11 cellular contexts compared by ENCODE assay signal in the genomic region with DNA sequence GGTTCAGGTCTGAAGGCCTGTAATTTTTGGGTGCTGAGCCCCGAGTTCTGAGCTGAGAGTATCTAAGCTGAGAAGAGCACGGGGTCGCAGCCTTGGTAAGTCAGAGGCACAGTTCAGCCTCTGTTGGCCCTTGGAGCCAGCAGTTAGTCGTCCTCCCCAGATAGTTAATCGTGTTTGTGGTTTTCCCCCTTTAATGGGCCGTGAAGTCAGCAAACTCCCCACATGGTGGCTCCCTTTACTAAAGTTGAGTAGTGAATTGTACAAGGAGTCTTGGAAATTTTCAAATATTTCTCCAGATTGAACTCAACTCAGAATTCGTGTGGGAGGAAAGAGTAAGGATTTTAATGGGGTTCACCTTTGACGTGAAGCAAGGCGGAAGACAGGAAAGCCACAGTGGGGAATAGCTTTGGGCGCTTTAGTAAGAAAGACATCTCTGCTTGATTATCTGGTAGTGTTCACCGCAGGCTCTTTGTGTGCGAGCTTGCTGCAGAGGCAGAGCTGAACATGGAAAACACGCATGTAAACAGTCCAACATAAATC. TPM values are rescaled to one million over a fixed set of nuclear protein-coding genes. Genes with fewer than 3 reads are reported as not detected.
DNase-seq lines count a peak whose midpoint lies in the region; ATAC-seq, FAIRE-seq and TF ChIP-seq lines count a peak whose summit lies in the region.
"Had no signal": no experiment of that assay in that cellular context is flagged by ENCODE, and none has a peak within 500 bp of the region (broad histone marks: within the 10 kb centered on the region; RNA-seq: fewer than 3 reads in every experiment).

No MANE protein-coding gene starts in this region.

- TF ChIP-seq CTCF in keratinocyte (optimal IDR thresholded peaks at IDR 0.05 in 1 of 3, IDR thresholded peaks at IDR 0.05 in 1 of 3, conservative IDR thresholded peaks at IDR 0.05 in 1 of 3; ENCODE audit: extremely low read depth in 1 of 3, insufficient read depth in 2 of 3, low read length in 3 of 3) = peak in 2 of 3 experiments; percentile 6 to 12

- H3K27ac ChIP-seq in keratinocyte (ENCODE audit: control insufficient read depth, insufficient read depth, low read length) = no peak overlapping the region
- H3K27ac ChIP-seq: upper lobe of right lung had no signal

- H3K79me2 ChIP-seq in keratinocyte (ENCODE audit: control insufficient read depth, insufficient read depth, low read length) = no peaks in the 10 kb centered on the region

- H3K4me1 ChIP-seq in keratinocyte (ENCODE audit: control insufficient read depth, extremely low read depth, insufficient read depth, low read length) = no peaks in the 10 kb centered on the region

- TF ChIP-seq EP300 in Ishikawa (IDR thresholded peaks at IDR 0.05; ENCODE audit: borderline replicate concordance) = no peak

- peaks cover 46% of the 10 kb centered on the region for H3K27me3 ChIP-seq in keratinocyte (ENCODE audit: control insufficient read depth, extremely low read depth, insufficient read depth, low read length)

- H2AFZ ChIP-seq in keratinocyte (ENCODE audit: control insufficient read depth, low read length) = no peak overlapping the region

- H3K9me3 ChIP-seq in keratinocyte (ENCODE audit: control insufficient read depth, low read depth, low read length) = no peaks in the 10 kb centered on the region
- H3K9me3 ChIP-seq: upper lobe of right lung had no signal

- dilution Hi-C loops in keratinocyte (cut with MboI; ENCODE audit: extremely low pct_ligation_motif_present, low sequenced_read_pairs) = no loop called here

- H3K36me3 ChIP-seq in keratinocyte (ENCODE audit: control insufficient read depth in 2 of 2, extremely low read depth in 1 of 2, insufficient read depth in 2 of 2, low read length in 2 of 2) = no peaks in the 10 kb centered on the region
- H3K36me3 ChIP-seq: upper lobe of right lung had no signal

- ATAC-seq in GM18519 (IDR thresholded peaks at IDR 0.05; ENCODE audit: low FRiP score, unreplicated experiment) (no peak), GM21825 (IDR thresholded peaks at IDR 0.05; ENCODE audit: unreplicated experiment) (no peak)
- ATAC-seq: upper lobe of right lung had no signal

- in situ Hi-C loops in Caki2 (cut with HindIII; ENCODE audit: low pct_unique_long_range_greater_than_20kb, low sequenced_read_pairs) = no loop called here

- no peak overlapping the region for H3K4me3 ChIP-seq in keratinocyte (ENCODE audit: control insufficient read depth in 2 of 3, extremely low read depth in 1 of 3, insufficient read depth in 2 of 3, low read depth in 1 of 3, low read length in 3 of 3)
- H3K4me3 ChIP-seq: upper lobe of right lung had no signal

- H3K4me2 ChIP-seq in keratinocyte (ENCODE audit: control insufficient read depth, extremely low read depth, insufficient read depth, low read depth, low read length) = no peak overlapping the region

- TF ChIP-seq RAD21 in Ishikawa (IDR thresholded peaks at IDR 0.05; ENCODE audit: low read depth) = peak; percentile 31

- H3K9ac ChIP-seq in keratinocyte (ENCODE audit: control insufficient read depth, extremely low read depth, insufficient read depth, low read length) = no peak overlapping the region

- FAIRE-seq in keratinocyte (lab: Jason Lieb, UNC) = no peak

- DNase-seq in Caki2 (ENCODE audit: low read depth) (peak; percentile 9), SHP77 treated with DMSO at 0.1 percent for 48 hours (lab: John Stamatoyannopoulos, UW) (peak; percentile 28), keratinocyte (ENCODE audit: low read depth, low spot score) (no peak), NK-92 (lab: John Stamatoyannopoulos, UW; ENCODE audit: unreplicated experiment) (no peak), nucleus accumbens (lab: John Stamatoyannopoulos, UW) (no peak)
- DNase-seq: activated CD4-positive, alpha-beta T cell treated with anti-CD3 and anti-CD28 coated beads for 1 hour; upper lobe of right lung had no signal

- no peaks in the 10 kb centered on the region for H4K20me1 ChIP-seq in keratinocyte (ENCODE audit: control insufficient read depth, extremely low read depth, insufficient read depth, low read length)

- no peaks in the 10 kb centered on the region for H3K9me1 ChIP-seq in keratinocyte (ENCODE audit: control insufficient read depth, extremely low read depth, insufficient read depth, low read length)

TF ChIP-seq in Ishikawa, 13 proteins besides CTCF, POLR2A, EP300 and RAD21:
- TF ChIP-seq, protein P1, sequence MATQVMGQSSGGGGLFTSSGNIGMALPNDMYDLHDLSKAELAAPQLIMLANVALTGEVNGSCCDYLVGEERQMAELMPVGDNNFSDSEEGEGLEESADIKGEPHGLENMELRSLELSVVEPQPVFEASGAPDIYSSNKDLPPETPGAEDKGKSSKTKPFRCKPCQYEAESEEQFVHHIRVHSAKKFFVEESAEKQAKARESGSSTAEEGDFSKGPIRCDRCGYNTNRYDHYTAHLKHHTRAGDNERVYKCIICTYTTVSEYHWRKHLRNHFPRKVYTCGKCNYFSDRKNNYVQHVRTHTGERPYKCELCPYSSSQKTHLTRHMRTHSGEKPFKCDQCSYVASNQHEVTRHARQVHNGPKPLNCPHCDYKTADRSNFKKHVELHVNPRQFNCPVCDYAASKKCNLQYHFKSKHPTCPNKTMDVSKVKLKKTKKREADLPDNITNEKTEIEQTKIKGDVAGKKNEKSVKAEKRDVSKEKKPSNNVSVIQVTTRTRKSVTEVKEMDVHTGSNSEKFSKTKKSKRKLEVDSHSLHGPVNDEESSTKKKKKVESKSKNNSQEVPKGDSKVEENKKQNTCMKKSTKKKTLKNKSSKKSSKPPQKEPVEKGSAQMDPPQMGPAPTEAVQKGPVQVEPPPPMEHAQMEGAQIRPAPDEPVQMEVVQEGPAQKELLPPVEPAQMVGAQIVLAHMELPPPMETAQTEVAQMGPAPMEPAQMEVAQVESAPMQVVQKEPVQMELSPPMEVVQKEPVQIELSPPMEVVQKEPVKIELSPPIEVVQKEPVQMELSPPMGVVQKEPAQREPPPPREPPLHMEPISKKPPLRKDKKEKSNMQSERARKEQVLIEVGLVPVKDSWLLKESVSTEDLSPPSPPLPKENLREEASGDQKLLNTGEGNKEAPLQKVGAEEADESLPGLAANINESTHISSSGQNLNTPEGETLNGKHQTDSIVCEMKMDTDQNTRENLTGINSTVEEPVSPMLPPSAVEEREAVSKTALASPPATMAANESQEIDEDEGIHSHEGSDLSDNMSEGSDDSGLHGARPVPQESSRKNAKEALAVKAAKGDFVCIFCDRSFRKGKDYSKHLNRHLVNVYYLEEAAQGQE (IDR thresholded peaks at IDR 0.05; ENCODE audit: low read depth) = no peak
- no peak for TF ChIP-seq TCF12 (IDR thresholded peaks at IDR 0.05; ENCODE audit: low read depth)
- no peak for TF ChIP-seq YY1 (IDR thresholded peaks at IDR 0.05; ENCODE audit: low read depth)
- TF ChIP-seq NFIC (IDR thresholded peaks at IDR 0.05) = no peak
- no peak for TF ChIP-seq CEBPB (IDR thresholded peaks at IDR 0.05)
- TF ChIP-seq, protein P2, sequence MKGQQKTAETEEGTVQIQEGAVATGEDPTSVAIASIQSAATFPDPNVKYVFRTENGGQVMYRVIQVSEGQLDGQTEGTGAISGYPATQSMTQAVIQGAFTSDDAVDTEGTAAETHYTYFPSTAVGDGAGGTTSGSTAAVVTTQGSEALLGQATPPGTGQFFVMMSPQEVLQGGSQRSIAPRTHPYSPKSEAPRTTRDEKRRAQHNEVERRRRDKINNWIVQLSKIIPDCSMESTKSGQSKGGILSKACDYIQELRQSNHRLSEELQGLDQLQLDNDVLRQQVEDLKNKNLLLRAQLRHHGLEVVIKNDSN (IDR thresholded peaks at IDR 0.05) = no peak
- no peak for TF ChIP-seq ZBTB7A (IDR thresholded peaks at IDR 0.05; ENCODE audit: low read depth)
- TF ChIP-seq, protein P3, sequence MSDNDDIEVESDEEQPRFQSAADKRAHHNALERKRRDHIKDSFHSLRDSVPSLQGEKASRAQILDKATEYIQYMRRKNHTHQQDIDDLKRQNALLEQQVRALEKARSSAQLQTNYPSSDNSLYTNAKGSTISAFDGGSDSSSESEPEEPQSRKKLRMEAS (IDR thresholded peaks at IDR 0.05) = no peak
- TF ChIP-seq EGR1 (IDR thresholded peaks at IDR 0.05) = no peak
- no peak for TF ChIP-seq FOXM1 (IDR thresholded peaks at IDR 0.05; ENCODE audit: borderline replicate concordance, low read depth)
- TF ChIP-seq TAF1 (IDR thresholded peaks at IDR 0.05; ENCODE audit: low read depth) = no peak
- no peak for TF ChIP-seq CREB1 (IDR thresholded peaks at IDR 0.05; ENCODE audit: low read depth)
- TF ChIP-seq TEAD4 (IDR thresholded peaks at IDR 0.05) = no peak

RNA-seq across cellular contexts. Expression of a gene that starts 2.4 kb away (rescaled TPM):
- total RNA-seq in Caki2 (2014; rRNA removed; shearing (Covaris generic); ENCODE audit: low replicate concordance) = not detected in 2 replicates
- not detected in 3 replicates for polyA plus RNA-seq in keratinocyte
- not detected for polyA plus RNA-seq in keratinocyte (2011; ENCODE audit: low read depth)
- polyA plus RNA-seq in keratinocyte (2011; cell fraction: cytosol; rRNA removed) = not detected in 2 replicates
- not detected in 2 replicates for polyA plus RNA-seq in keratinocyte (2011; cell fraction: nucleus; rRNA removed)
- not detected in 2 replicates for polyA plus RNA-seq in keratinocyte (2012; ENCODE audit: low replicate concordance)
- polyA minus RNA-seq in keratinocyte = not detected in 3 replicates
- not detected for polyA minus RNA-seq in keratinocyte (2011; cell fraction: cytosol; rRNA and poly(A)+ RNA removed)
- not detected in 2 replicates for polyA minus RNA-seq in keratinocyte (2011; cell fraction: nucleus; rRNA and poly(A)+ RNA removed)
- total RNA-seq: myocyte had no signal

Comparison
In these comparisons a context has a peak if more than half of its experiments do, and no peak if none do; other contexts are left out.
1. DNase-seq: peak in Caki2 (single experiment) and SHP77 treated with DMSO at 0.1 percent for 48 hours (single experiment); none in keratinocyte (single experiment), NK-92 (single experiment) and nucleus accumbens (0 of 56).